1 cellular context compared by ENCODE assay signal in genomic region chr1:11479375-11479979, GRCh38.
TF ChIP-seq lines count a peak whose summit lies in the region.

No MANE protein-coding gene starts in this region.

TF ChIP-seq in HEK293, 187 proteins besides CTCF, POLR2A, EP300 and RAD21 (continued from another document):
- TF ChIP-seq PRDM10 (tag by site-specific recombination; IDR thresholded peaks at IDR 0.05) (peak; percentile 43), GLIS2 (tag by site-specific recombination; IDR thresholded peaks at IDR 0.05) (no peak), ZNF341 (tag by site-specific recombination; IDR thresholded peaks at IDR 0.05; ENCODE audit: low read depth) (0 out of 2 replicates have a peak, but pooled peaks have one; percentile 5), ZNF658 (tag by site-specific recombination; IDR thresholded peaks at IDR 0.05) (no peak), ZNF707 (tag by site-specific recombination; IDR thresholded peaks at IDR 0.05) (no peak), PBX3 (CRISPR knock-in tag; IDR thresholded peaks at IDR 0.05) (no peak), ZNF610 (tag by site-specific recombination; IDR thresholded peaks at IDR 0.05; ENCODE audit: borderline replicate concordance) (no peak), OVOL3 (tag by site-specific recombination; IDR thresholded peaks at IDR 0.05) (no peak), ZBTB26 (tag by site-specific recombination; optimal IDR thresholded peaks at IDR 0.05) (peak; percentile 50), TSHZ1 (tag by site-specific recombination; IDR thresholded peaks at IDR 0.05; ENCODE audit: borderline replicate concordance) (no peak), IKZF3 (tag by site-specific recombination; IDR thresholded peaks at IDR 0.05) (no peak), ZBTB11 (tag by site-specific recombination; conservative IDR thresholded peaks at IDR 0.05; ENCODE audit: low read depth) (0 out of 2 replicates have a peak, but pooled peaks have one; percentile 8), PRDM6 (tag by site-specific recombination; IDR thresholded peaks at IDR 0.05) (no peak), TRIM28 (IDR thresholded peaks at IDR 0.05; ENCODE audit: borderline replicate concordance, low read length) (no peak), MYNN (tag by site-specific recombination; IDR thresholded peaks at IDR 0.05; ENCODE audit: borderline replicate concordance) (no peak), ZBTB17 (tag by site-specific recombination; IDR thresholded peaks at IDR 0.05) (no peak)
